ENCODE assay signal across 21 cellular contexts in the genomic region with DNA sequence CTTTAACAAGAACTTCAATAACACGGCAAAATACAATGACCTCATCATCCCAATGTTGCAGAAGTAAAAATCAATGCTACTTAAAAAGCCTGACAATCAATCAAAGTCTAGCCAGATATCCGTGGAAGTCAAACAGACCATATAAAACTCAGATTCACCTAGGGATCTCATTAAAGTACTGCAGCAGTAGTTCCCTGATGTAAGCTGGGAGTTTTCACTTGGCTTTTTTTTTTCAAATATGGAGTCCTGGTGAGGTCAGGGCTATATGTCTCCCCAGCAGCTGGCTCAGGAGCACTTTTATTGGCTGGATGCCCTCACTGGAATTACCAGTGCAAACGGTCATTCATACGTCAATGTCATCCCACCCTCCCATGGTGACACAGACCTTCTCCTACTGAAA.
"Had no signal": no experiment of that assay in that cellular context is flagged by ENCODE, and none has a peak within 500 bp of the region (broad histone marks: within the 10 kb centered on the region; RNA-seq: fewer than 3 reads in every experiment).

No MANE protein-coding gene starts in this region.

- H3K4me3 Mint-ChIP-seq: activated CD8-positive, alpha-beta T cell treated with anti-CD3 and anti-CD28 coated beads, Interleukin-2, amount 10 ng/mL, durations not matched to agents 7 days and 5 days; naive thymus-derived CD8-positive, alpha-beta T cell; stimulated activated naive CD8-positive, alpha-beta T cell treated with anti-CD3 and anti-CD28 coated beads, Interleukin-15, Interleukin-2, amounts not matched to agents 100 ng/mL and 50 ng/mL, for 24 hours had no signal

- H3K9me3 ChIP-seq: ascending aorta, lower lobe of right lung, sigmoid colon, tibial artery had no signal

- FAIRE-seq: kidney, TTC549, urothelium cell line had no signal

- H3K27ac ChIP-seq: ascending aorta, brain microvascular endothelial cell, foreskin keratinocyte, lower lobe of right lung, sigmoid colon, tibial artery had no signal

- H3K36me3 Mint-ChIP-seq: activated naive CD4-positive, alpha-beta T cell treated with anti-CD3 and anti-CD28 coated beads, Interleukin-2, amount 50 U/mL, for 72 hours; naive thymus-derived CD8-positive, alpha-beta T cell had no signal

- ATAC-seq: activated CD8-positive, alpha-beta T cell treated with anti-CD3 and anti-CD28 coated beads, Interleukin-2, amount 10 ng/mL, durations not matched to agents 7 days and 5 days; activated naive CD4-positive, alpha-beta T cell treated with anti-CD3 and anti-CD28 coated beads, Interleukin-2, amount 50 U/mL, for 72 hours; foreskin keratinocyte; left lobe of liver; lower lobe of right lung; naive thymus-derived CD8-positive, alpha-beta T cell had no signal

- DNase-seq: activated CD4-positive, alpha-beta T cell treated with anti-CD3 and anti-CD28 coated beads for 1 hour; activated CD4-positive, alpha-beta T cell treated with anti-CD3 and anti-CD28 coated beads, Interleukin-2, amount 50 U/mL, for 1 hour; activated CD8-positive, alpha-beta T cell treated with anti-CD3 and anti-CD28 coated beads, Interleukin-2, amount 10 ng/mL, durations not matched to agents 7 days and 5 days; brain microvascular endothelial cell; caudate nucleus; dermis blood vessel endothelial cell; effector CD8-positive, alpha-beta T cell; foreskin keratinocyte; kidney; lower lobe of right lung; naive thymus-derived CD8-positive, alpha-beta T cell; sigmoid colon; stimulated activated CD4-positive, alpha-beta T cell treated with anti-CD3 and anti-CD28 coated beads, Interleukin-2, amount 100 ng/mL, for 48 hours; tibial artery had no signal

- H3K4me3 ChIP-seq: ascending aorta, lower lobe of right lung, sigmoid colon, smooth muscle cell, tibial artery had no signal

- H3K9me3 Mint-ChIP-seq: activated naive CD4-positive, alpha-beta T cell treated with anti-CD3 and anti-CD28 coated beads, Interleukin-2, amount 50 U/mL, for 72 hours; naive thymus-derived CD8-positive, alpha-beta T cell; stimulated activated naive CD8-positive, alpha-beta T cell treated with anti-CD3 and anti-CD28 coated beads, Interleukin-15, Interleukin-2, amounts not matched to agents 100 ng/mL and 50 ng/mL, for 24 hours had no signal

- H3K4me1 ChIP-seq: ascending aorta, foreskin keratinocyte, lower lobe of right lung, sigmoid colon, tibial artery had no signal

- H3K27me3 ChIP-seq: ascending aorta, brain microvascular endothelial cell, sigmoid colon, tibial artery had no signal

- H3K27ac Mint-ChIP-seq: activated CD8-positive, alpha-beta T cell treated with anti-CD3 and anti-CD28 coated beads, Interleukin-2, amount 10 ng/mL, durations not matched to agents 7 days and 5 days; activated naive CD4-positive, alpha-beta T cell treated with anti-CD3 and anti-CD28 coated beads, Interleukin-2, amount 50 U/mL, for 72 hours; stimulated activated naive CD8-positive, alpha-beta T cell treated with anti-CD3 and anti-CD28 coated beads, Interleukin-15, Interleukin-2, amounts not matched to agents 100 ng/mL and 50 ng/mL, for 24 hours had no signal

- H3K27me3 Mint-ChIP-seq: naive thymus-derived CD8-positive, alpha-beta T cell; stimulated activated naive CD8-positive, alpha-beta T cell treated with anti-CD3 and anti-CD28 coated beads, Interleukin-15, Interleukin-2, amounts not matched to agents 100 ng/mL and 50 ng/mL, for 24 hours had no signal

- H3K36me3 ChIP-seq: ascending aorta, brain microvascular endothelial cell, lower lobe of right lung, sigmoid colon, tibial artery had no signal
